In the genomic region with DNA sequence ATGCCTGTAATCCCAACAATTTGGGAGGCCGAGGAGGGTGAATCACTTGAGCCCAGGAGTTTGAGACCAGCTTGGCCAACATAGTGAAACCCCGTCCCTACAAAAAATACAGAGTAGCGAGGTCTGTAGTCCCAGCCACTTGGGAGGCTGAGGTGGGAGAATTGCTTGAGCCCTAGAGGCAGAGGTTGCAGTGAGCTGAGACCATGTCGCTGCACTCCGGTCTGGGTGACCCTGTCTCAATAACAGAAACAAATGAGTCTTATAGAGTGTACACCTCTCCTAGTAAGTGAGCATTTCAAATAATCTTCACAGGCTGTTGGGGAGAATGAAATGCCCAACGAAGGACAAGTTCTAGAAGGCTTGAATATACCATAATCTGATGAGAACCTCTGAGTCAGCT, we compare ENCODE assay signal across 10 cellular contexts. TPM values are rescaled to one million over a fixed set of nuclear protein-coding genes. Genes with fewer than 3 reads are reported as not detected.
"Had no signal": no experiment of that assay in that cellular context is flagged by ENCODE, and none has a peak within 500 bp of the region (broad histone marks: within the 10 kb centered on the region; RNA-seq: fewer than 3 reads in every experiment).

No MANE protein-coding gene starts in this region.

- H3K9me3 Mint-ChIP-seq: HFFc6, IgD-negative memory B cell had no signal

- H2AFZ ChIP-seq: GM23248 had no signal

- DNase-seq: GM23248, H7, HFFc6, KBM-7 had no signal

- H3K27ac ChIP-seq: GM23248, HL-60 had no signal

- H3K9ac ChIP-seq: GM23248 had no signal

- ATAC-seq: HCT116, HepG2 had no signal

- H3K27ac Mint-ChIP-seq: HFFc6, IgD-negative memory B cell had no signal

- H3K9me3 ChIP-seq: HAP-1 had no signal

- H3K4me3 ChIP-seq: GM23248, HAP-1 had no signal

- FAIRE-seq: HepG2 had no signal

- H3K4me3 Mint-ChIP-seq: HFFc6, IgD-negative memory B cell had no signal

- H3K36me3 Mint-ChIP-seq: IgD-negative memory B cell had no signal

RNA-seq across cellular contexts. Expression of gene UCHL1, which starts 5.5 kb away (rescaled TPM):
- total RNA-seq: HepG2, HT1080 had no signal
- polyA plus RNA-seq: HepG2 had no signal
